ENCODE assay signal across 9 cellular contexts in the genomic region with DNA sequence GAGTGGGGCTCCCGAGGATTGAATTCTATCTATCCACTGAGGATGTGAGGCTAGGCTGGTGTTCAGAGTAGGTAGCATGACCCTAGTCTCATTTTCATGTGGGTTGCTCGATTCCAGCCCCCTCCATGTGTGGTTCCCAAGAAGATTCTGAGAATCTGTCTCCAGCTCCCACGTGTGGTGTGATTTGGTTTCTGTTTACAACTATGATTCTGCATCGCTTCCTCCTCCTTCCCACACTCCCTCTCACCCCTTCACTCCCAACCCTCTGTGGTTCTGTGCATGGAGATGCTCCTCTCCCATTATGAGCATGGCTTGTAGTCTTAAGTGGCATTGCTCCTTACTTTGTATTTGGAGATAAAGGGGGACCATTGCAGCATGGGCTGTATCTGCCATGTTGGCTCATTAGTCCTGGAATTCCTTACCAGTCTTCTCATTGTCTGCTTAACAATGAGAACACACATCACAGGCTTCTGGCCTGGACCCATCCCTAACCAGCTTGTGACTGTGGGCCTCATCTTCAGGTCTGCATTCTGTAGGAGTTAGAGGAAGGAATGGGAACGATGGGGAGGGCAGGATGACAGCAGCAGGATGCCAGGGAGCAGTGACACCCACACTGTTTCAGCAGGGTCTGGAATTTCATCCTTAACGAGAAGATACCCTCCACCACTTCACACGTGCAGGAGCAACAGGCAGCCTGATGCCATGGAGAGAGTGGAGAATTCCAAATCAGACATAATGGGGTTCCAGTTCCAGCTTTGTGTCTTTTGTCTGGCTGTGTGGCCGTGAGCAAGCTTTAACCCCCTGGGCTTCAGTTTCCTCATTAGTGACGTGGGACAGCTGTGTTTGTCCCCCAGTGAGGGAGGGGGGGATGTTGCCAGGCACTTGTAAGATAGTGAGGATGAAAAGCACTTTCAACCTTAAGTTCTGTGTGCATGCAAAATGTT.
DNase-seq lines count a peak whose midpoint lies in the region; ATAC-seq and TF ChIP-seq lines count a peak whose summit lies in the region.
"Had no signal": no experiment of that assay in that cellular context is flagged by ENCODE, and none has a peak within 500 bp of the region (broad histone marks: within the 10 kb centered on the region; RNA-seq: fewer than 3 reads in every experiment).

No MANE protein-coding gene starts in this region.

- ATAC-seq in heart left ventricle (peak in 2 of 4 donors; percentile 10 to 12), Right ventricle myocardium superior (ENCODE audit: poor library complexity) (no peak)

- 57 to 69% (median 62%) methylated on average over 9 of the region's 9 CpGs for WGBS in heart left ventricle, 4 donors
- WGBS in esophagus squamous epithelium, 2 donors, result 62 to 70% methylated on average over 9 of the region's 9 CpGs
- 46 to 73% methylated on average over 8 to 9 of the region's 9 CpGs for WGBS in tibial nerve, 2 donors

- DNase-seq in heart left ventricle (no peak), Right ventricle myocardium superior (no peak), adipocyte (ENCODE audit: low read depth) (no peak), left kidney (ENCODE audit: low read depth, low spot score) (peak; percentile 41), tibial artery (no peak), esophagus squamous epithelium (lab: John Stamatoyannopoulos, UW) (no peak), tibial nerve (ENCODE audit: low spot score in 2 of 2) (no peak)
- no peak for DNase-seq in activated effector memory CD4-positive, alpha-beta T cell treated with Interleukin-2 at 50 U/mL for 16 hours
- DNase-seq: NCI-H1048 had no signal

- H3K36me3 ChIP-seq in heart left ventricle, result peaks cover 0 to 17% (median 7%) of the 10 kb centered on the region in 9 donors
- peaks cover 13% of the 10 kb centered on the region for H3K36me3 ChIP-seq in adipocyte (ENCODE audit: control insufficient read depth, insufficient read depth, low read length, severe bottlenecking)
- H3K36me3 ChIP-seq in tibial artery, result peaks cover 0 to 10% (median 0%) of the 10 kb centered on the region in 3 donors
- H3K36me3 ChIP-seq in esophagus squamous epithelium, result peaks cover 0 to 7% (median 0%) of the 10 kb centered on the region in 3 donors
- H3K36me3 ChIP-seq in tibial nerve, result peaks cover 0 to 5% (median 0%) of the 10 kb centered on the region in 3 donors

- no peaks in the 10 kb centered on the region for H3K9me3 ChIP-seq in heart left ventricle
- H3K9me3 ChIP-seq in adipocyte (ENCODE audit: control insufficient read depth, low read length), result no peaks in the 10 kb centered on the region
- no peaks in the 10 kb centered on the region for H3K9me3 ChIP-seq in tibial artery
- no peaks in the 10 kb centered on the region for H3K9me3 ChIP-seq in esophagus squamous epithelium
- H3K9me3 ChIP-seq in tibial nerve, result no peaks in the 10 kb centered on the region

- H3K27me3 ChIP-seq in heart left ventricle (no peaks in the 10 kb centered on the region), adipocyte (replicated peaks; ENCODE audit: control insufficient read depth, insufficient read depth, low read length) (no peaks in the 10 kb centered on the region), tibial artery (no peaks in the 10 kb centered on the region), esophagus squamous epithelium (no peaks in the 10 kb centered on the region), tibial nerve (no peaks in the 10 kb centered on the region)

- no peak for TF ChIP-seq EP300 in tibial nerve (IDR thresholded peaks at IDR 0.05)

- H3K9ac ChIP-seq in adipocyte (ENCODE audit: low read length), result peak overlapping the region; percentile 23

- no peak for TF ChIP-seq CTCF in heart left ventricle (IDR thresholded peaks at IDR 0.05)
- TF ChIP-seq CTCF in tibial artery (IDR thresholded peaks at IDR 0.05), result no peak
- TF ChIP-seq CTCF in esophagus squamous epithelium (IDR thresholded peaks at IDR 0.05), result no peak
- TF ChIP-seq CTCF in tibial nerve (IDR thresholded peaks at IDR 0.05), result no peak

- H3K27ac ChIP-seq in heart left ventricle (peak overlapping the region in 10 of 12 donors; percentile 9 to 68 (median 60)), tibial artery (peak overlapping the region; percentile 57 to 64), esophagus squamous epithelium (peak overlapping the region in 2 of 4 donors; percentile 52 to 71), tibial nerve (peak overlapping the region in 2 of 4 donors; percentile 46 to 65)

- intact Hi-C loops in heart left ventricle (cut with DNase I), result loop anchor here in 1 of 10 donors (10.0 kb wide), 1 partner anchor 134 kb away; no protein-coding TSS in a partner anchor
- intact Hi-C loops in Right ventricle myocardium superior (cut with DNase I), result no loop called here
- intact Hi-C loops in tibial artery (cut with DNase I; ENCODE audit: low total_unique reads), result no loop called here
- intact Hi-C loops in esophagus squamous epithelium (cut with DNase I), result no loop called here

- H3K4me1 ChIP-seq in heart left ventricle (peaks cover 3 to 57% (median 37%) of the 10 kb centered on the region in 12 donors), adipocyte (ENCODE audit: control insufficient read depth, insufficient read depth, low read length) (peaks cover 42% of the 10 kb centered on the region), tibial artery (peaks cover 0 to 45% (median 41%) of the 10 kb centered on the region in 4 donors), esophagus squamous epithelium (peaks cover 0 to 31% (median 7%) of the 10 kb centered on the region in 3 donors), tibial nerve (peaks cover 0 to 46% (median 5%) of the 10 kb centered on the region in 4 donors)

- TF ChIP-seq POLR2A in heart left ventricle (IDR thresholded peaks at IDR 0.05), result no peak
- no peak for TF ChIP-seq POLR2A in esophagus squamous epithelium (IDR thresholded peaks at IDR 0.05)
- TF ChIP-seq POLR2A in tibial nerve (IDR thresholded peaks at IDR 0.05), result no peak

- H3K4me3 ChIP-seq in heart left ventricle, result no peak overlapping the region
- no peak overlapping the region for H3K4me3 ChIP-seq in adipocyte (ENCODE audit: low read length)
- no peak overlapping the region for H3K4me3 ChIP-seq in tibial artery
- H3K4me3 ChIP-seq in esophagus squamous epithelium, result no peak overlapping the region
- H3K4me3 ChIP-seq in tibial nerve, result no peak overlapping the region
